ENCODE assay signal across 18 cellular contexts in genomic region chr2:85037622-85038021, GRCh38.
DNase-seq lines count a peak whose midpoint lies in the region; ATAC-seq and TF ChIP-seq lines count a peak whose summit lies in the region.
"Had no signal": no experiment of that assay in that cellular context is flagged by ENCODE, and none has a peak within 500 bp of the region (broad histone marks: within the 10 kb centered on the region; RNA-seq: fewer than 3 reads in every experiment).

No MANE protein-coding gene starts in this region.

- H3K4me3 Mint-ChIP-seq in MCF 10A (ENCODE audit: unreplicated experiment) (no peak overlapping the region), WTC11 (no peak overlapping the region)
- no peak overlapping the region for H3K4me3 Mint-ChIP-seq in stimulated activated effector memory CD8-positive, alpha-beta T cell treated with anti-CD3 and anti-CD28 coated beads, Interleukin-12 subunit alpha, Interleukin-12 subunit beta, amount 100 ng/mL, for 72 hours
- H3K4me3 Mint-ChIP-seq: CD14-positive monocyte; CD8-positive, alpha-beta T cell; IgD-negative memory B cell had no signal

- no peak overlapping the region for H3K27ac ChIP-seq in mammary epithelial cell (ENCODE audit: insufficient read depth, low read depth, low read length)
- H3K27ac ChIP-seq: BLaER1, GM23248, HL-60 had no signal

- no peaks in the 10 kb centered on the region for H4K20me1 ChIP-seq in mammary epithelial cell (ENCODE audit: insufficient read depth, low read length)

- no peak overlapping the region for H3K4me3 ChIP-seq in mammary epithelial cell (replicated peaks in 1 of 3; ENCODE audit: insufficient read depth in 1 of 3, low read depth in 2 of 3, low read length in 3 of 3)
- H3K4me3 ChIP-seq: BLaER1, GM23248 had no signal

- peaks cover 28% of the 10 kb centered on the region for H3K36me3 ChIP-seq in mammary epithelial cell (ENCODE audit: insufficient read depth, low read length)

- H3K36me3 Mint-ChIP-seq in MCF 10A (ENCODE audit: insufficient read depth, unreplicated experiment) (peaks cover 78% of the 10 kb centered on the region), WTC11 (peaks cover 28% of the 10 kb centered on the region)
- H3K36me3 Mint-ChIP-seq in stimulated activated effector memory CD8-positive, alpha-beta T cell treated with anti-CD3 and anti-CD28 coated beads, Interleukin-12 subunit alpha, Interleukin-12 subunit beta, amount 100 ng/mL, for 72 hours: peaks cover 97% of the 10 kb centered on the region

- intact Hi-C loops in mammary epithelial cell (cut with micrococcal nuclease): no loop called here
- intact Hi-C loops in MCF 10A (cut with micrococcal nuclease): no loop called here

- TF ChIP-seq CTCF in mammary epithelial cell (conservative IDR thresholded peaks at IDR 0.05 in 1 of 2, IDR thresholded peaks at IDR 0.05 in 1 of 2; ENCODE audit: extremely low read depth in 1 of 2, insufficient read depth in 1 of 2, low read depth in 1 of 2, low read length in 2 of 2) (no peak), MCF 10A (IDR thresholded peaks at IDR 0.05; ENCODE audit: unreplicated experiment) (no peak), WTC11 (IDR thresholded peaks at IDR 0.05) (no peak)

- in situ Hi-C loops in mammary epithelial cell (cut with MboI; ENCODE audit: low sequenced_read_pairs in 2 of 2): no loop called here

- H3K27ac Mint-ChIP-seq in MCF 10A (ENCODE audit: low read depth, unreplicated experiment) (no peak overlapping the region), WTC11 (0 out of 2 replicates have a peak overlapping the region, but pooled peaks have one; percentile 81)
- peak overlapping the region; percentile 48 for H3K27ac Mint-ChIP-seq in stimulated activated effector memory CD8-positive, alpha-beta T cell treated with anti-CD3 and anti-CD28 coated beads, Interleukin-12 subunit alpha, Interleukin-12 subunit beta, amount 100 ng/mL, for 72 hours
- H3K27ac Mint-ChIP-seq: CD8-positive, alpha-beta T cell; IgD-negative memory B cell had no signal

- H3K4me1 Mint-ChIP-seq in MCF 10A (ENCODE audit: insufficient read depth, unreplicated experiment): peaks cover 6% of the 10 kb centered on the region
- peaks cover 7% of the 10 kb centered on the region for H3K4me1 Mint-ChIP-seq in WTC11
- peaks cover 15% of the 10 kb centered on the region for H3K4me1 Mint-ChIP-seq in stimulated activated effector memory CD8-positive, alpha-beta T cell treated with anti-CD3 and anti-CD28 coated beads, Interleukin-12 subunit alpha, Interleukin-12 subunit beta, amount 100 ng/mL, for 72 hours

- DNase-seq in mammary epithelial cell (no peak), MCF 10A (ENCODE audit: unreplicated experiment) (no peak), WTC11 (ENCODE audit: low spot score) (no peak), cerebellar cortex (ENCODE audit: low spot score) (peak; percentile 59), NCI-H748 (lab: John Stamatoyannopoulos, UW; ENCODE audit: unreplicated experiment) (no peak)
- no peak for DNase-seq in stimulated activated effector memory CD8-positive, alpha-beta T cell treated with anti-CD3 and anti-CD28 coated beads, Interleukin-12 subunit alpha, Interleukin-12 subunit beta, amount 100 ng/mL, for 72 hours (ENCODE audit: low spot score in 2 of 2)
- no peak for DNase-seq in activated T-cell treated with anti-CD3 and anti-CD28 coated beads, Interleukin-2, amount 50 U/mL, for 1 hour
- DNase-seq: 8988T; Calu3; CD8-positive, alpha-beta T cell; GDM1; GM23248; HCEC 1CT had no signal

- no peaks in the 10 kb centered on the region for H3K27me3 Mint-ChIP-seq in MCF 10A (ENCODE audit: insufficient read depth, unreplicated experiment)
- no peaks in the 10 kb centered on the region for H3K27me3 Mint-ChIP-seq in WTC11 (ENCODE audit: low read depth)
- H3K27me3 Mint-ChIP-seq: IgD-negative memory B cell had no signal

- CTCF ChIA-PET in mammary epithelial cell (lab: Charles Lee; ENCODE audit: low non-redundant PET) (no interaction called here), MCF 10A (lab: Yijun Ruan, JAX) (no interaction called here), WTC11 (lab: Charles Lee) (no interaction called here)

- WGBS in mammary epithelial cell (ENCODE audit: low coverage, missing lambda C conversion rate): 92% methylated on average over 7 of the region's 7 CpGs

- no peak overlapping the region for H3K4me2 ChIP-seq in mammary epithelial cell (ENCODE audit: insufficient read depth, low read depth, low read length)
- H3K4me2 ChIP-seq: BLaER1 had no signal

- ATAC-seq in WTC11 (no peak), HG03108 (IDR thresholded peaks at IDR 0.05; ENCODE audit: unreplicated experiment) (no peak)
- no peak for ATAC-seq in stimulated activated effector memory CD8-positive, alpha-beta T cell treated with anti-CD3 and anti-CD28 coated beads, Interleukin-12 subunit alpha, Interleukin-12 subunit beta, amount 100 ng/mL, for 72 hours
- ATAC-seq: CD8-positive, alpha-beta T cell had no signal

- POLR2A ChIA-PET in MCF 10A (lab: Yijun Ruan, JAX): interaction anchor here (0.5 to 1.9 kb wide), 2 partner anchors 7 to 108 kb away, joined by 4 to 8 read pairs; no protein-coding TSS in a partner anchor
- POLR2A ChIA-PET in WTC11 (lab: Charles Lee): no interaction called here

- H3K9me3 Mint-ChIP-seq in MCF 10A (ENCODE audit: unreplicated experiment) (no peaks in the 10 kb centered on the region), WTC11 (no peaks in the 10 kb centered on the region)
- no peaks in the 10 kb centered on the region for H3K9me3 Mint-ChIP-seq in stimulated activated effector memory CD8-positive, alpha-beta T cell treated with anti-CD3 and anti-CD28 coated beads, Interleukin-12 subunit alpha, Interleukin-12 subunit beta, amount 100 ng/mL, for 72 hours
- H3K9me3 Mint-ChIP-seq: CD8-positive, alpha-beta T cell; IgD-negative memory B cell had no signal

- BruUV-seq in mammary epithelial cell (replicated peaks; lab: Mats Ljungman, UMichigan) (TSS peak; percentile 2), MCF 10A (replicated peaks; lab: Mats Ljungman, UMichigan) (no TSS peak)

- no peak overlapping the region for H3K9ac ChIP-seq in mammary epithelial cell (ENCODE audit: insufficient read depth, low read length)
- H3K9ac ChIP-seq: BLaER1, GM23248 had no signal

- no peaks in the 10 kb centered on the region for H3K9me3 ChIP-seq in mammary epithelial cell (replicated peaks; ENCODE audit: insufficient read depth, low read length)
- H3K9me3 ChIP-seq: BLaER1 had no signal

- no peak overlapping the region for H2AFZ ChIP-seq in mammary epithelial cell (ENCODE audit: low read depth, low read length)
- H2AFZ ChIP-seq: GM23248 had no signal

- peaks cover 67% of the 10 kb centered on the region for H3K79me2 ChIP-seq in mammary epithelial cell (ENCODE audit: insufficient read depth, low read length)

- H3K4me1 ChIP-seq in mammary epithelial cell (ENCODE audit: insufficient read depth, low read length): no peaks in the 10 kb centered on the region
- H3K4me1 ChIP-seq: BLaER1 had no signal

- dilution Hi-C loops in mammary epithelial cell (cut with HindIII; ENCODE audit: low sequenced_read_pairs): no loop called here

- no peaks in the 10 kb centered on the region for H3K27me3 ChIP-seq in mammary epithelial cell (ENCODE audit: insufficient read depth, low read length)
- H3K27me3 ChIP-seq: BLaER1 had no signal

TF ChIP-seq in WTC11, 78 proteins besides CTCF, POLR2A, EP300 and RAD21 (continues in another document):
- TF ChIP-seq ZNF532 (CRISPR knock-in tag; IDR thresholded peaks at IDR 0.05; ENCODE audit: borderline replicate concordance) (no peak), NR3C1 (CRISPR knock-in tag; conservative IDR thresholded peaks at IDR 0.05; ENCODE audit: low read depth) (no peak), JUN (CRISPR knock-in tag; IDR thresholded peaks at IDR 0.05) (no peak), KAT7 (CRISPR knock-in tag; IDR thresholded peaks at IDR 0.05; ENCODE audit: borderline replicate concordance) (no peak), MYBL2 (CRISPR knock-in tag; IDR thresholded peaks at IDR 0.05) (no peak), GRHL2 (CRISPR knock-in tag; IDR thresholded peaks at IDR 0.05; ENCODE audit: insufficient replicate concordance, severe bottlenecking) (no peak)
